ENCODE assay signal across 12 cellular contexts in genomic region chr17:2190014-2190413, GRCh38.
A peak's percentile ranks its signal among the peaks of the same experiment; 100 is the strongest.
DNase-seq lines count a peak whose midpoint lies in the region; ATAC-seq and TF ChIP-seq lines count a peak whose summit lies in the region.
"Had no signal": no experiment of that assay in that cellular context is flagged by ENCODE, and none has a peak within 500 bp of the region (broad histone marks: within the 10 kb centered on the region; RNA-seq: fewer than 3 reads in every experiment).

No MANE protein-coding gene starts in this region.

- no peaks in the 10 kb centered on the region for H3K9me3 ChIP-seq in CD4-positive, CD25-positive, alpha-beta regulatory T cell (ENCODE audit: control insufficient read depth in 2 of 2, low read length in 2 of 2)
- H3K9me3 ChIP-seq in heart right ventricle (no peaks in the 10 kb centered on the region), skeletal muscle tissue (ENCODE audit: control insufficient read depth in 3 of 3, low read length in 3 of 3) (no peaks in the 10 kb centered on the region)

- peaks cover 40% of the 10 kb centered on the region for H3K36me3 Mint-ChIP-seq in CD4-positive, CD25-positive, alpha-beta regulatory T cell
- H3K36me3 Mint-ChIP-seq in glutamatergic neuron (ENCODE audit: unreplicated experiment), result peaks cover 18% of the 10 kb centered on the region

- TF ChIP-seq CTCF in heart right ventricle (IDR thresholded peaks at IDR 0.05), result no peak
- no peak for TF ChIP-seq CTCF in glutamatergic neuron (IDR thresholded peaks at IDR 0.05; ENCODE audit: partially characterized antibody, unreplicated experiment)

- H3K27ac ChIP-seq in CD4-positive, CD25-positive, alpha-beta regulatory T cell (ENCODE audit: insufficient read depth, low read length, poor library complexity, severe bottlenecking), result no peak overlapping the region
- peak overlapping the region in 9 of 10 donors; percentile 33 to 87 (median 73) for H3K27ac ChIP-seq in heart right ventricle
- H3K27ac ChIP-seq in skeletal muscle tissue (ENCODE audit: low read depth, low read length), result peak overlapping the region; percentile 69

- peaks cover 17 to 53% (median 22%) of the 10 kb centered on the region in 4 donors for H3K4me1 Mint-ChIP-seq in CD4-positive, CD25-positive, alpha-beta regulatory T cell
- no peaks in the 10 kb centered on the region for H3K4me1 Mint-ChIP-seq in glutamatergic neuron (ENCODE audit: low read depth, unreplicated experiment)

- DNase-seq in CD4-positive, CD25-positive, alpha-beta regulatory T cell, result no peak
- DNase-seq in heart right ventricle (no peak), glutamatergic neuron (no peak), cerebellar nuclear complex (lab: John Stamatoyannopoulos, UW) (no peak), DMS153 (lab: John Stamatoyannopoulos, UW) (no peak)
- DNase-seq: activated gamma-delta T cell, NCI-H146 had no signal

- no peak overlapping the region for H3K9ac ChIP-seq in skeletal muscle tissue (ENCODE audit: low read depth in 1 of 3, low read length in 3 of 3)

- peaks cover 0 to 2% (median 0%) of the 10 kb centered on the region in 7 donors for H3K9me3 Mint-ChIP-seq in CD4-positive, CD25-positive, alpha-beta regulatory T cell
- H3K9me3 Mint-ChIP-seq in glutamatergic neuron (ENCODE audit: unreplicated experiment), result no peaks in the 10 kb centered on the region
- H3K9me3 Mint-ChIP-seq: CD14-positive monocyte, memory B cell had no signal

- peaks cover 49% of the 10 kb centered on the region for H3K36me3 ChIP-seq in CD4-positive, CD25-positive, alpha-beta regulatory T cell (ENCODE audit: control insufficient read depth, insufficient read depth, low read length)
- H3K36me3 ChIP-seq in heart right ventricle (peaks cover 0 to 57% (median 16%) of the 10 kb centered on the region in 9 donors), skeletal muscle tissue (ENCODE audit: control insufficient read depth in 3 of 3, insufficient read depth in 3 of 3, low read length in 3 of 3) (peaks cover 14 to 27% (median 17%) of the 10 kb centered on the region in 3 donors)

- H3K4me3 ChIP-seq in CD4-positive, CD25-positive, alpha-beta regulatory T cell (ENCODE audit: low read depth, low read length), result no peak overlapping the region
- H3K4me3 ChIP-seq in heart right ventricle, result no peak overlapping the region
- no peak overlapping the region for H3K4me3 ChIP-seq in skeletal muscle tissue (ENCODE audit: low read length in 3 of 3)

- peaks cover 13% of the 10 kb centered on the region for H3K4me1 ChIP-seq in CD4-positive, CD25-positive, alpha-beta regulatory T cell (ENCODE audit: control insufficient read depth, insufficient read depth, low read length, poor library complexity, severe bottlenecking)
- peaks cover 24 to 67% (median 57%) of the 10 kb centered on the region in 9 donors for H3K4me1 ChIP-seq in heart right ventricle
- peaks cover 44 to 50% (median 46%) of the 10 kb centered on the region in 3 donors for H3K4me1 ChIP-seq in skeletal muscle tissue (ENCODE audit: control insufficient read depth in 3 of 3, insufficient read depth in 3 of 3, low read length in 3 of 3)

- peak overlapping the region; percentile 44 to 89 (median 71) for H3K27ac Mint-ChIP-seq in CD4-positive, CD25-positive, alpha-beta regulatory T cell
- H3K27ac Mint-ChIP-seq in glutamatergic neuron (ENCODE audit: unreplicated experiment), result no peak overlapping the region
- H3K27ac Mint-ChIP-seq: memory B cell had no signal

- H3K27me3 ChIP-seq in CD4-positive, CD25-positive, alpha-beta regulatory T cell (ENCODE audit: control insufficient read depth, insufficient read depth, low read length), result no peaks in the 10 kb centered on the region
- no peaks in the 10 kb centered on the region for H3K27me3 ChIP-seq in heart right ventricle
- no peaks in the 10 kb centered on the region for H3K27me3 ChIP-seq in skeletal muscle tissue (ENCODE audit: control insufficient read depth in 3 of 3, insufficient read depth in 3 of 3, low read length in 3 of 3)

- no peak overlapping the region for H3K4me3 Mint-ChIP-seq in CD4-positive, CD25-positive, alpha-beta regulatory T cell
- no peak overlapping the region for H3K4me3 Mint-ChIP-seq in glutamatergic neuron (ENCODE audit: unreplicated experiment)
- H3K4me3 Mint-ChIP-seq: CD14-positive monocyte, memory B cell had no signal

- no peak for ATAC-seq in CD4-positive, CD25-positive, alpha-beta regulatory T cell (ENCODE audit: low read depth in 2 of 2)
- peak in 7 of 8 donors; percentile 49 to 72 (median 57) for ATAC-seq in heart right ventricle
- no peak for ATAC-seq in GM18861 (IDR thresholded peaks at IDR 0.05; ENCODE audit: unreplicated experiment)

- 45 to 54% methylated on average over 4 of the region's 4 CpGs for WGBS in heart right ventricle, 2 donors

- no peaks in the 10 kb centered on the region for H3K27me3 Mint-ChIP-seq in CD4-positive, CD25-positive, alpha-beta regulatory T cell
- H3K27me3 Mint-ChIP-seq in glutamatergic neuron (ENCODE audit: unreplicated experiment), result no peaks in the 10 kb centered on the region
- H3K27me3 Mint-ChIP-seq: memory B cell had no signal

- intact Hi-C loops in heart right ventricle (cut with DNase I), result no loop called here

TF ChIP-seq in PFSK-1, 5 proteins besides CTCF, POLR2A, EP300 and RAD21:
- TF ChIP-seq FOXP2 (optimal IDR thresholded peaks at IDR 0.05; ENCODE audit: borderline replicate concordance, extremely low read depth, extremely low read length, insufficient read depth) (peak; percentile 85), SIN3A (IDR thresholded peaks at IDR 0.05; ENCODE audit: borderline replicate concordance, insufficient read depth, low read length) (peak; percentile 77; the same call in 1 of the 2 replicates), REST (IDR thresholded peaks at IDR 0.05; ENCODE audit: insufficient read depth in 1 of 2, low read depth in 2 of 2, low read length in 2 of 2) (no peak), TAF1 (IDR thresholded peaks at IDR 0.05; ENCODE audit: borderline replicate concordance, insufficient read depth, low read length) (no peak)

Comparison
In these comparisons a context has a peak if more than half of its experiments do, and no peak if none do; other contexts are left out.
1. ATAC-seq: peak in heart right ventricle (7 of 8); none in CD4-positive, CD25-positive, alpha-beta regulatory T cell (0 of 2) and GM18861 (single experiment).